ENCODE assay signal across 1 cellular context in the genomic region with DNA sequence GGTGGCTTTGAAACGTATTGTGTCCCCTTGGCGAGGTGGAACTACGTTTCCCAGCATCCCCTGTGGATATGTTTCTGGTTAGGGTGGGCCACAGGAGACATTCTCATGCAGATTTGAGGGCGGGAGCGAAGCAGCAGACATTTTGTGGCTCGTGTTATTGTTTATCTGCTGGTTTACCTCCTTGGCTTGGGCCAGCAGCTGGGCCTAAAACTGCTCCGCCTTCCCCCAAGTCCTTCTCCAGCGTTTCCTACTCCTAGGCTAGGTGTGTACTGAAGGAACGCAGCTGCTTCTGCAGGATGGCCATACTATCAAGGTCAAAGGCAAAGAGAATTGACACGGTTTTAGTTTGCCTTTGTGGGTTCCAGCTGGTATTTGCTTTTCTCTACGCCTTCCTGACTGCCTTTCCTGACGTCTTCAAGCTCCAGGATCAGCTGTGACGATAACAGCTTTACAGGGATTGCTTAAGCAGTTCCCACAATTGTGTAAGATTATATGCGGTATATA.
TF ChIP-seq lines count a peak whose summit lies in the region.

No MANE protein-coding gene starts in this region.

TF ChIP-seq in HCT116, 20 proteins besides CTCF, POLR2A, EP300 and RAD21:
- TF ChIP-seq SP1 (IDR thresholded peaks at IDR 0.05; ENCODE audit: low read depth) (no peak), JUND (IDR thresholded peaks at IDR 0.05) (no peak)
